ENCODE assay signal across 8 cellular contexts in genomic region chr7:120725376-120726039, GRCh38.
DNase-seq lines count a peak whose midpoint lies in the region; ATAC-seq and TF ChIP-seq lines count a peak whose summit lies in the region.

No MANE protein-coding gene starts in this region.

- H3K4me3 Mint-ChIP-seq in activated CD4-positive, alpha-beta T cell treated with anti-CD3 and anti-CD28 coated beads, Interleukin-2, amount 10 ng/mL, durations not matched to agents 24 days and 14 days = no peak overlapping the region

- intact Hi-C loops in activated CD4-positive, alpha-beta T cell treated with anti-CD3 and anti-CD28 coated beads, Interleukin-2, amount 10 ng/mL, durations not matched to agents 24 days and 14 days (cut with micrococcal nuclease) = no loop called here

- H3K4me3 ChIP-seq in MG63 = peak overlapping the region; percentile 14; the same call in 1 of the 2 replicates

- peaks cover 2% of the 10 kb centered on the region for H3K27me3 Mint-ChIP-seq in activated CD4-positive, alpha-beta T cell treated with anti-CD3 and anti-CD28 coated beads, Interleukin-2, amount 10 ng/mL, durations not matched to agents 24 days and 14 days

- ATAC-seq in foreskin keratinocyte (no peak), GM19455 (IDR thresholded peaks at IDR 0.05; ENCODE audit: unreplicated experiment) (no peak)

- no peaks in the 10 kb centered on the region for H3K36me3 Mint-ChIP-seq in activated CD4-positive, alpha-beta T cell treated with anti-CD3 and anti-CD28 coated beads, Interleukin-2, amount 10 ng/mL, durations not matched to agents 24 days and 14 days (ENCODE audit: low read depth)

- H3K9me3 Mint-ChIP-seq in activated CD4-positive, alpha-beta T cell treated with anti-CD3 and anti-CD28 coated beads, Interleukin-2, amount 10 ng/mL, durations not matched to agents 24 days and 14 days = no peaks in the 10 kb centered on the region

- no peaks in the 10 kb centered on the region for H3K4me1 Mint-ChIP-seq in activated CD4-positive, alpha-beta T cell treated with anti-CD3 and anti-CD28 coated beads, Interleukin-2, amount 10 ng/mL, durations not matched to agents 24 days and 14 days

- no peak overlapping the region for H3K27ac Mint-ChIP-seq in activated CD4-positive, alpha-beta T cell treated with anti-CD3 and anti-CD28 coated beads, Interleukin-2, amount 10 ng/mL, durations not matched to agents 24 days and 14 days

- no peak overlapping the region for H3K27ac ChIP-seq in foreskin keratinocyte

- DNase-seq in GM10266 (ENCODE audit: extremely low spot score) (peak; percentile 22), MG63 (no peak), SK-N-DZ (ENCODE audit: low spot score) (peak; percentile 49), foreskin keratinocyte (peak in 1 of 2 donors; percentile 37), stromal cell of bone marrow (ENCODE audit: low read depth) (peak; percentile 28)
- no peak for DNase-seq in activated CD4-positive, alpha-beta T cell treated with anti-CD3 and anti-CD28 coated beads, Interleukin-2, amount 10 ng/mL, durations not matched to agents 24 days and 14 days
- DNase-seq in stimulated activated CD4-positive, alpha-beta T cell treated with anti-CD3 and anti-CD28 coated beads, Interleukin-2, amount 100 ng/mL, for 24 hours = no peak

- no peaks in the 10 kb centered on the region for H3K9me3 ChIP-seq in MG63

- H3K27me3 ChIP-seq in MG63 (no peaks in the 10 kb centered on the region), foreskin keratinocyte (no peaks in the 10 kb centered on the region)

- H3K36me3 ChIP-seq in MG63 = no peaks in the 10 kb centered on the region

- H3K4me1 ChIP-seq in foreskin keratinocyte = no peaks in the 10 kb centered on the region

- TF ChIP-seq CTCF in GM10266 (IDR thresholded peaks at IDR 0.05; ENCODE audit: control insufficient read depth, insufficient read depth, low read depth, missing control alignments) (peak; percentile 51), foreskin keratinocyte (conservative IDR thresholded peaks at IDR 0.05) (peak; percentile 77)

Comparison
In these comparisons a context has a peak if more than half of its experiments do, and no peak if none do; other contexts are left out.
1. DNase-seq: peak in GM10266 (single experiment), SK-N-DZ (single experiment) and stromal cell of bone marrow (single experiment); none in MG63 (single experiment), activated CD4-positive, alpha-beta T cell treated with anti-CD3 and anti-CD28 coated beads, Interleukin-2, amount 10 ng/mL, durations not matched to agents 24 days and 14 days (single experiment) and stimulated activated CD4-positive, alpha-beta T cell treated with anti-CD3 and anti-CD28 coated beads, Interleukin-2, amount 100 ng/mL, for 24 hours (0 of 2).